ENCODE assay signal across 1 cellular context in the genomic region with DNA sequence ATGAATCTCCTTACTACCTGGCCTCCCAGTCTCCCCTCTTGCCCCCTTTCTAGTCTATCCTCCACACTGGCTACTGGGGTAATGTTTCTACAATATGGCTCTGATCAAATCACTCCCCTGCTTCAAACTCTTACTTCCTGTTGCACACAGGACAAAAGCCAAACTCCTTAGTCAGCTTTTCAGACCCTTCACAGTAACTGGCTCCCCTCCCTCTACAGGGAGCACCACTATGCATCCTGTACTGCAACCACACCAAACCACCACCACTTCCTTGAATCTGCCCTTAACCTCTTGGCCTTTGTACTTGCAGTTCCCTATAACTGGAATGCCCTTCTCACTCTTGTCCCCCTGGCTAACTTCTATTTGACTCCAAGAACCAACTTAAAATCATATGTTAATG.
A peak's percentile ranks its signal among the peaks of the same experiment; 100 is the strongest.
TF ChIP-seq lines count a peak whose summit lies in the region.

No MANE protein-coding gene starts in this region.

TF ChIP-seq in GM12878, 131 proteins besides CTCF, POLR2A, EP300 and RAD21:
- TF ChIP-seq, protein P1, sequence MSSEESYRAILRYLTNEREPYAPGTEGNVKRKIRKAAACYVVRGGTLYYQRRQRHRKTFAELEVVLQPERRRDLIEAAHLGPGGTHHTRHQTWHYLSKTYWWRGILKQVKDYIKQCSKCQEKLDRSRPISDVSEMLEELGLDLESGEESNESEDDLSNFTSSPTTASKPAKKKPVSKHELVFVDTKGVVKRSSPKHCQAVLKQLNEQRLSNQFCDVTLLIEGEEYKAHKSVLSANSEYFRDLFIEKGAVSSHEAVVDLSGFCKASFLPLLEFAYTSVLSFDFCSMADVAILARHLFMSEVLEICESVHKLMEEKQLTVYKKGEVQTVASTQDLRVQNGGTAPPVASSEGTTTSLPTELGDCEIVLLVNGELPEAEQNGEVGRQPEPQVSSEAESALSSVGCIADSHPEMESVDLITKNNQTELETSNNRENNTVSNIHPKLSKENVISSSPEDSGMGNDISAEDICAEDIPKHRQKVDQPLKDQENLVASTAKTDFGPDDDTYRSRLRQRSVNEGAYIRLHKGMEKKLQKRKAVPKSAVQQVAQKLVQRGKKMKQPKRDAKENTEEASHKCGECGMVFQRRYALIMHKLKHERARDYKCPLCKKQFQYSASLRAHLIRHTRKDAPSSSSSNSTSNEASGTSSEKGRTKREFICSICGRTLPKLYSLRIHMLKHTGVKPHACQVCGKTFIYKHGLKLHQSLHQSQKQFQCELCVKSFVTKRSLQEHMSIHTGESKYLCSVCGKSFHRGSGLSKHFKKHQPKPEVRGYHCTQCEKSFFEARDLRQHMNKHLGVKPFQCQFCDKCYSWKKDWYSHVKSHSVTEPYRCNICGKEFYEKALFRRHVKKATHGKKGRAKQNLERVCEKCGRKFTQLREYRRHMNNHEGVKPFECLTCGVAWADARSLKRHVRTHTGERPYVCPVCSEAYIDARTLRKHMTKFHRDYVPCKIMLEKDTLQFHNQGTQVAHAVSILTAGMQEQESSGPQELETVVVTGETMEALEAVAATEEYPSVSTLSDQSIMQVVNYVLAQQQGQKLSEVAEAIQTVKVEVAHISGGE (CRISPR knock-in tag; IDR thresholded peaks at IDR 0.05): no peak
- TF ChIP-seq, protein P2, sequence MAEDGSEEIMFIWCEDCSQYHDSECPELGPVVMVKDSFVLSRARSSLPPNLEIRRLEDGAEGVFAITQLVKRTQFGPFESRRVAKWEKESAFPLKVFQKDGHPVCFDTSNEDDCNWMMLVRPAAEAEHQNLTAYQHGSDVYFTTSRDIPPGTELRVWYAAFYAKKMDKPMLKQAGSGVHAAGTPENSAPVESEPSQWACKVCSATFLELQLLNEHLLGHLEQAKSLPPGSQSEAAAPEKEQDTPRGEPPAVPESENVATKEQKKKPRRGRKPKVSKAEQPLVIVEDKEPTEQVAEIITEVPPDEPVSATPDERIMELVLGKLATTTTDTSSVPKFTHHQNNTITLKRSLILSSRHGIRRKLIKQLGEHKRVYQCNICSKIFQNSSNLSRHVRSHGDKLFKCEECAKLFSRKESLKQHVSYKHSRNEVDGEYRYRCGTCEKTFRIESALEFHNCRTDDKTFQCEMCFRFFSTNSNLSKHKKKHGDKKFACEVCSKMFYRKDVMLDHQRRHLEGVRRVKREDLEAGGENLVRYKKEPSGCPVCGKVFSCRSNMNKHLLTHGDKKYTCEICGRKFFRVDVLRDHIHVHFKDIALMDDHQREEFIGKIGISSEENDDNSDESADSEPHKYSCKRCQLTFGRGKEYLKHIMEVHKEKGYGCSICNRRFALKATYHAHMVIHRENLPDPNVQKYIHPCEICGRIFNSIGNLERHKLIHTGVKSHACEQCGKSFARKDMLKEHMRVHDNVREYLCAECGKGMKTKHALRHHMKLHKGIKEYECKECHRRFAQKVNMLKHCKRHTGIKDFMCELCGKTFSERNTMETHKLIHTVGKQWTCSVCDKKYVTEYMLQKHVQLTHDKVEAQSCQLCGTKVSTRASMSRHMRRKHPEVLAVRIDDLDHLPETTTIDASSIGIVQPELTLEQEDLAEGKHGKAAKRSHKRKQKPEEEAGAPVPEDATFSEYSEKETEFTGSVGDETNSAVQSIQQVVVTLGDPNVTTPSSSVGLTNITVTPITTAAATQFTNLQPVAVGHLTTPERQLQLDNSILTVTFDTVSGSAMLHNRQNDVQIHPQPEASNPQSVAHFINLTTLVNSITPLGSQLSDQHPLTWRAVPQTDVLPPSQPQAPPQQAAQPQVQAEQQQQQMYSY (CRISPR knock-in tag; IDR thresholded peaks at IDR 0.05): no peak
- TF ChIP-seq KAT2A (conservative IDR thresholded peaks at IDR 0.05; ENCODE audit: control insufficient read depth, low read depth, low read length): no peak
- no peak for TF ChIP-seq HDAC6 (IDR thresholded peaks at IDR 0.05; ENCODE audit: unreplicated experiment)
- TF ChIP-seq, protein P3, sequence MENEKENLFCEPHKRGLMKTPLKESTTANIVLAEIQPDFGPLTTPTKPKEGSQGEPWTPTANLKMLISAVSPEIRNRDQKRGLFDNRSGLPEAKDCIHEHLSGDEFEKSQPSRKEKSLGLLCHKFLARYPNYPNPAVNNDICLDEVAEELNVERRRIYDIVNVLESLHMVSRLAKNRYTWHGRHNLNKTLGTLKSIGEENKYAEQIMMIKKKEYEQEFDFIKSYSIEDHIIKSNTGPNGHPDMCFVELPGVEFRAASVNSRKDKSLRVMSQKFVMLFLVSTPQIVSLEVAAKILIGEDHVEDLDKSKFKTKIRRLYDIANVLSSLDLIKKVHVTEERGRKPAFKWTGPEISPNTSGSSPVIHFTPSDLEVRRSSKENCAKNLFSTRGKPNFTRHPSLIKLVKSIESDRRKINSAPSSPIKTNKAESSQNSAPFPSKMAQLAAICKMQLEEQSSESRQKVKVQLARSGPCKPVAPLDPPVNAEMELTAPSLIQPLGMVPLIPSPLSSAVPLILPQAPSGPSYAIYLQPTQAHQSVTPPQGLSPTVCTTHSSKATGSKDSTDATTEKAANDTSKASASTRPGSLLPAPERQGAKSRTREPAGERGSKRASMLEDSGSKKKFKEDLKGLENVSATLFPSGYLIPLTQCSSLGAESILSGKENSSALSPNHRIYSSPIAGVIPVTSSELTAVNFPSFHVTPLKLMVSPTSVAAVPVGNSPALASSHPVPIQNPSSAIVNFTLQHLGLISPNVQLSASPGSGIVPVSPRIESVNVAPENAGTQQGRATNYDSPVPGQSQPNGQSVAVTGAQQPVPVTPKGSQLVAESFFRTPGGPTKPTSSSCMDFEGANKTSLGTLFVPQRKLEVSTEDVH (IDR thresholded peaks at IDR 0.05; ENCODE audit: low read depth, partially characterized antibody): no peak
- TF ChIP-seq, protein P4, sequence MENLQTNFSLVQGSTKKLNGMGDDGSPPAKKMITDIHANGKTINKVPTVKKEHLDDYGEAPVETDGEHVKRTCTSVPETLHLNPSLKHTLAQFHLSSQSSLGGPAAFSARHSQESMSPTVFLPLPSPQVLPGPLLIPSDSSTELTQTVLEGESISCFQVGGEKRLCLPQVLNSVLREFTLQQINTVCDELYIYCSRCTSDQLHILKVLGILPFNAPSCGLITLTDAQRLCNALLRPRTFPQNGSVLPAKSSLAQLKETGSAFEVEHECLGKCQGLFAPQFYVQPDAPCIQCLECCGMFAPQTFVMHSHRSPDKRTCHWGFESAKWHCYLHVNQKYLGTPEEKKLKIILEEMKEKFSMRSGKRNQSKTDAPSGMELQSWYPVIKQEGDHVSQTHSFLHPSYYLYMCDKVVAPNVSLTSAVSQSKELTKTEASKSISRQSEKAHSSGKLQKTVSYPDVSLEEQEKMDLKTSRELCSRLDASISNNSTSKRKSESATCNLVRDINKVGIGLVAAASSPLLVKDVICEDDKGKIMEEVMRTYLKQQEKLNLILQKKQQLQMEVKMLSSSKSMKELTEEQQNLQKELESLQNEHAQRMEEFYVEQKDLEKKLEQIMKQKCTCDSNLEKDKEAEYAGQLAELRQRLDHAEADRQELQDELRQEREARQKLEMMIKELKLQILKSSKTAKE (IDR thresholded peaks at IDR 0.05; ENCODE audit: low read depth, poor library complexity, severe bottlenecking): no peak
- TF ChIP-seq RUNX3 (IDR thresholded peaks at IDR 0.05; ENCODE audit: low read length): peak; percentile 19; the same call in 1 of the 2 replicates
- TF ChIP-seq SRF (IDR thresholded peaks at IDR 0.05; ENCODE audit: low read depth in 2 of 2, low read length in 2 of 2): no peak
TF ChIP-seq in GM12878: peak in this region for 1.
